In genomic region chr9:129237195-129237611, GRCh38 we compare ENCODE assay signal across 9 cellular contexts. TPM values are rescaled to one million over a fixed set of nuclear protein-coding genes. Genes with fewer than 3 reads are reported as not detected.
DNase-seq lines count a peak whose midpoint lies in the region; ATAC-seq and TF ChIP-seq lines count a peak whose summit lies in the region.
"Had no signal": no experiment of that assay in that cellular context is flagged by ENCODE, and none has a peak within 500 bp of the region (broad histone marks: within the 10 kb centered on the region; RNA-seq: fewer than 3 reads in every experiment).

No MANE protein-coding gene starts in this region.

- no peak overlapping the region for H3K27ac ChIP-seq in tibial artery

- peaks cover 0 to 2% of the 10 kb centered on the region in 2 donors for H3K36me3 Mint-ChIP-seq in activated T-cell treated with anti-CD3 and anti-CD28 coated beads, Interleukin-2, amount 50 U/mL, for 72 hours (ENCODE audit: insufficient read depth in 2 of 2)

- no peaks in the 10 kb centered on the region for H3K36me3 ChIP-seq in tibial artery

- ATAC-seq in activated T-cell treated with anti-CD3 and anti-CD28 coated beads, Interleukin-2, amount 50 U/mL, for 72 hours (replicated peaks in 1 of 2): peak; percentile 78 to 79
- no peak for ATAC-seq in GM18907 (IDR thresholded peaks at IDR 0.05; ENCODE audit: unreplicated experiment)

- no peaks in the 10 kb centered on the region for H3K27me3 Mint-ChIP-seq in activated T-cell treated with anti-CD3 and anti-CD28 coated beads, Interleukin-2, amount 50 U/mL, for 72 hours (ENCODE audit: low read depth)

- peaks cover 3 to 6% of the 10 kb centered on the region in 2 donors for H3K9me3 Mint-ChIP-seq in activated T-cell treated with anti-CD3 and anti-CD28 coated beads, Interleukin-2, amount 50 U/mL, for 72 hours

- peaks cover 0 to 8% (median 4%) of the 10 kb centered on the region in 4 donors for H3K4me1 ChIP-seq in tibial artery

- H3K4me3 ChIP-seq in tibial artery: no peak overlapping the region
- H3K4me3 ChIP-seq: dorsolateral prefrontal cortex had no signal

- DNase-seq in AG08395 (ENCODE audit: low spot score) (peak; percentile 53), NCI-H69 (lab: John Stamatoyannopoulos, UW) (peak; percentile 49), kidney glomerular epithelial cell (lab: John Stamatoyannopoulos, UW) (peak; percentile 36), tibial artery (no peak), NCI-H128 (lab: John Stamatoyannopoulos, UW; ENCODE audit: unreplicated experiment) (no peak)
- peak; percentile 62 to 78 for DNase-seq in activated T-cell treated with anti-CD3 and anti-CD28 coated beads, Interleukin-2, amount 50 U/mL, for 72 hours
- DNase-seq in stimulated activated CD8-positive, alpha-beta memory T cell treated with anti-CD3 and anti-CD28 coated beads, Interleukin-7, amount 100 ng/mL, for 1 hour (ENCODE audit: low read depth in 2 of 2): peak; percentile 15 to 19

- H3K9me3 ChIP-seq in tibial artery: no peaks in the 10 kb centered on the region

- TF ChIP-seq CTCF in tibial artery (IDR thresholded peaks at IDR 0.05): no peak

- H3K4me3 Mint-ChIP-seq in activated T-cell treated with anti-CD3 and anti-CD28 coated beads, Interleukin-2, amount 50 U/mL, for 72 hours: peak overlapping the region; percentile 44 to 87

- intact Hi-C loops in tibial artery (cut with DNase I; ENCODE audit: low total_unique reads): no loop called here

- no peaks in the 10 kb centered on the region for H3K27me3 ChIP-seq in tibial artery
- H3K27me3 ChIP-seq: dorsolateral prefrontal cortex had no signal

- peaks cover 53% of the 10 kb centered on the region for H3K4me1 Mint-ChIP-seq in activated T-cell treated with anti-CD3 and anti-CD28 coated beads, Interleukin-2, amount 50 U/mL, for 72 hours (ENCODE audit: low read depth)

- H3K27ac Mint-ChIP-seq in activated T-cell treated with anti-CD3 and anti-CD28 coated beads, Interleukin-2, amount 50 U/mL, for 72 hours: no peak overlapping the region

RNA-seq across cellular contexts. Expression of gene IER5L, which starts 59.1 kb away (rescaled TPM):
- 1 to 10 TPM; 4.2 to 4.6 TPM for total RNA-seq in activated T-cell treated with anti-CD3 and anti-CD28 coated beads, Interleukin-2, amount 50 U/mL, for 72 hours

Comparison
In these comparisons a context has a peak if more than half of its experiments do, and no peak if none do; other contexts are left out.
1. DNase-seq: peak in AG08395 (single experiment), NCI-H69 (single experiment), activated T-cell treated with anti-CD3 and anti-CD28 coated beads, Interleukin-2, amount 50 U/mL, for 72 hours (2 of 2), kidney glomerular epithelial cell (single experiment) and stimulated activated CD8-positive, alpha-beta memory T cell treated with anti-CD3 and anti-CD28 coated beads, Interleukin-7, amount 100 ng/mL, for 1 hour (2 of 2); none in tibial artery (0 of 2) and NCI-H128 (single experiment).